Comparison of ENCODE assay signal across 1 cellular context in the genomic region with DNA sequence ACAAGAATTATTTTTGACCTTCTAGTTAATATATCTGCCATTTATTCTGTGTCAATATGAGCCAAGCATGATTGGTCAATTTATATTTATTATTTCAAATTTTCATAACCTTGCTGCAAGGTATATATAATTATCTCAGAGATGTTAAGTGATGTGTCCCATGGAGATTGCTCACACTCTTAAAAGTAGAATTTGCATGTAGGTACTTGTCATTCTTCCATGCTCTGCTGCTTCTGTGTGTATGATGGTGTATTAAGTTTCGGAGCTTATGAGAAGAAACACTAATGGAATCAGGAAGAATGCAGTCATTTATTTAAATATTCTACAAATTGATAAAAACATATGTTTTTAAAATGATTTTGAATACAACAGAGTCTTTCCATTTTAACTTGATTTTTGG.
TF ChIP-seq lines count a peak whose summit lies in the region.

No MANE protein-coding gene starts in this region.

TF ChIP-seq in neural cell, 6 proteins besides CTCF, POLR2A, EP300 and RAD21 (continued from another document):
- TF ChIP-seq, protein P1, sequence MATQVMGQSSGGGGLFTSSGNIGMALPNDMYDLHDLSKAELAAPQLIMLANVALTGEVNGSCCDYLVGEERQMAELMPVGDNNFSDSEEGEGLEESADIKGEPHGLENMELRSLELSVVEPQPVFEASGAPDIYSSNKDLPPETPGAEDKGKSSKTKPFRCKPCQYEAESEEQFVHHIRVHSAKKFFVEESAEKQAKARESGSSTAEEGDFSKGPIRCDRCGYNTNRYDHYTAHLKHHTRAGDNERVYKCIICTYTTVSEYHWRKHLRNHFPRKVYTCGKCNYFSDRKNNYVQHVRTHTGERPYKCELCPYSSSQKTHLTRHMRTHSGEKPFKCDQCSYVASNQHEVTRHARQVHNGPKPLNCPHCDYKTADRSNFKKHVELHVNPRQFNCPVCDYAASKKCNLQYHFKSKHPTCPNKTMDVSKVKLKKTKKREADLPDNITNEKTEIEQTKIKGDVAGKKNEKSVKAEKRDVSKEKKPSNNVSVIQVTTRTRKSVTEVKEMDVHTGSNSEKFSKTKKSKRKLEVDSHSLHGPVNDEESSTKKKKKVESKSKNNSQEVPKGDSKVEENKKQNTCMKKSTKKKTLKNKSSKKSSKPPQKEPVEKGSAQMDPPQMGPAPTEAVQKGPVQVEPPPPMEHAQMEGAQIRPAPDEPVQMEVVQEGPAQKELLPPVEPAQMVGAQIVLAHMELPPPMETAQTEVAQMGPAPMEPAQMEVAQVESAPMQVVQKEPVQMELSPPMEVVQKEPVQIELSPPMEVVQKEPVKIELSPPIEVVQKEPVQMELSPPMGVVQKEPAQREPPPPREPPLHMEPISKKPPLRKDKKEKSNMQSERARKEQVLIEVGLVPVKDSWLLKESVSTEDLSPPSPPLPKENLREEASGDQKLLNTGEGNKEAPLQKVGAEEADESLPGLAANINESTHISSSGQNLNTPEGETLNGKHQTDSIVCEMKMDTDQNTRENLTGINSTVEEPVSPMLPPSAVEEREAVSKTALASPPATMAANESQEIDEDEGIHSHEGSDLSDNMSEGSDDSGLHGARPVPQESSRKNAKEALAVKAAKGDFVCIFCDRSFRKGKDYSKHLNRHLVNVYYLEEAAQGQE (IDR thresholded peaks at IDR 0.05; ENCODE audit: borderline replicate concordance), result no peak
- no peak for TF ChIP-seq TAF1 (IDR thresholded peaks at IDR 0.05; ENCODE audit: low read depth)
- no peak for TF ChIP-seq POLR2AphosphoS5 (IDR thresholded peaks at IDR 0.05)
- TF ChIP-seq MXI1 (conservative IDR thresholded peaks at IDR 0.05; ENCODE audit: poor library complexity, severe bottlenecking), result no peak
- no peak for TF ChIP-seq SMC3 (conservative IDR thresholded peaks at IDR 0.05; ENCODE audit: poor library complexity)
TF ChIP-seq in neural cell: peak in this region for 0.
